ENCODE assay signal across 23 cellular contexts in the genomic region with DNA sequence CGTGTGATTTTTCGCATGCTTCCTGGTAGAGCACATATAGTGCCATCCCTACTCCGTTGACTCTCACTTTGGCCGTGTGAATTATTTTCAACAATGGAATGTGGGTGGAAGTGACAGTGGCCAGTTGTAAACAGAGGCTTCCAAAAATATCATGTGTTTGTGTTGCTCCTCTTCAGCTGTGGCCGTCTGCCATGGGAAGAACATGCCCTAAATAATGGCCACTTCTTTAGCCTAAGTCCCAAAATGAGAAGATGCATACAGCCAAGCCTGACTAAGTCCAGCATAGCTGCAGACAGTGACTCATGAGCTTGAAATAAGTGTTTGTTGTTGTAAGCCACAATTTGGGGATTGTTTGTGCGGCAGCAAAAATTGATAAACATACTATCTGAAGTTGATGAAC. TPM values are rescaled to one million over a fixed set of nuclear protein-coding genes. Genes with fewer than 3 reads are reported as not detected.
DNase-seq lines count a peak whose midpoint lies in the region; ATAC-seq and TF ChIP-seq lines count a peak whose summit lies in the region.
"Had no signal": no experiment of that assay in that cellular context is flagged by ENCODE, and none has a peak within 500 bp of the region (broad histone marks: within the 10 kb centered on the region; RNA-seq: fewer than 3 reads in every experiment).

No MANE protein-coding gene starts in this region.

- H3K4me3 ChIP-seq in AG04450 (ENCODE audit: low read depth, low read length) (no peak overlapping the region), epithelial cell of esophagus (ENCODE audit: low read length) (no peak overlapping the region), mesenchymal stem cell (ENCODE audit: insufficient read depth in 1 of 2, low read depth in 1 of 2, low read length in 2 of 2) (no peak overlapping the region)
- H3K4me3 ChIP-seq: lung, prostate gland, spleen, thyroid gland had no signal

- H4K91ac ChIP-seq in mesenchymal stem cell (ENCODE audit: low read length): no peak overlapping the region

- H3K14ac ChIP-seq in mesenchymal stem cell (ENCODE audit: low read length in 2 of 2): no peak overlapping the region

- no peaks in the 10 kb centered on the region for H3K27me3 ChIP-seq in AG04450 (ENCODE audit: control insufficient read depth, insufficient read depth, low read length)
- H3K27me3 ChIP-seq in mesenchymal stem cell (ENCODE audit: control insufficient read depth in 1 of 2, insufficient read depth in 1 of 2, low read length in 2 of 2): no peaks in the 10 kb centered on the region
- H3K27me3 ChIP-seq: BE2C, spleen, thyroid gland had no signal

- H3K23ac ChIP-seq in mesenchymal stem cell (ENCODE audit: low read length in 2 of 2): no peak overlapping the region

- no peak overlapping the region for H2BK12ac ChIP-seq in mesenchymal stem cell (ENCODE audit: low read length in 2 of 2)

- no peak for ATAC-seq in GM18907 (IDR thresholded peaks at IDR 0.05; ENCODE audit: unreplicated experiment)
- ATAC-seq in esophagus mucosa: no peak
- ATAC-seq: WTC11 had no signal

- H3K4ac ChIP-seq in mesenchymal stem cell (ENCODE audit: low read depth in 1 of 2, low read length in 2 of 2): no peak overlapping the region

- H3K9ac ChIP-seq in mesenchymal stem cell (ENCODE audit: low read length): no peak overlapping the region

- no peak overlapping the region for H2BK15ac ChIP-seq in mesenchymal stem cell (ENCODE audit: low read depth, poor library complexity, severe bottlenecking)

- no peaks in the 10 kb centered on the region for H3K36me3 ChIP-seq in mesenchymal stem cell (ENCODE audit: control insufficient read depth in 1 of 2, insufficient read depth in 2 of 2, low read depth in 1 of 2, low read length in 2 of 2)
- H3K36me3 ChIP-seq: BE2C, prostate gland, spleen, thyroid gland had no signal

- DNase-seq in AG04450 (ENCODE audit: low read depth, low spot score) (peak; percentile 3), LHCN-M2 (ENCODE audit: low read depth) (peak; percentile 39), epithelial cell of esophagus (ENCODE audit: low read depth) (peak; percentile 29), mesenchymal stem cell (peak; percentile 52), DMS114 treated with DMSO at 0.1 percent for 48 hours (lab: John Stamatoyannopoulos, UW; ENCODE audit: unreplicated experiment) (no peak), HPDE6-E6E7 (ENCODE audit: extremely low spot score) (no peak)
- DNase-seq: activated CD4-positive, alpha-beta T cell treated with anti-CD3 and anti-CD28 coated beads, Interleukin-2, amount 50 U/mL, for 4 hours; activated effector memory CD4-positive, alpha-beta T cell treated with anti-CD3 and anti-CD28 coated beads, Interleukin-2, amount 50 U/mL, for 16 hours; BE2C; COR-L47; cortex of kidney; DMS79 treated with DMSO at 0.1 percent for 48 hours; islet precursor cell; NCI-H1694; spleen; stimulated activated CD4-positive, alpha-beta T cell treated with anti-CD3 and anti-CD28 coated beads, Interleukin-4, amount 100 ng/mL, for 24 hours; T1000; thyroid gland had no signal

- no peak overlapping the region for H2AFZ ChIP-seq in mesenchymal stem cell (ENCODE audit: low read depth, low read length)

- no peak overlapping the region for H2AK5ac ChIP-seq in mesenchymal stem cell (ENCODE audit: low read length, severe bottlenecking)

- CTCF ChIA-PET in AG04450 (lab: Charles Lee): interaction anchor here (0.8 kb wide), 1 partner anchor 186 kb away, joined by 3 read pairs; no protein-coding TSS in a partner anchor

- no peak overlapping the region for H3K4me2 ChIP-seq in mesenchymal stem cell (ENCODE audit: low read length, poor library complexity, severe bottlenecking)

- H3K9me3 ChIP-seq in AG04450 (ENCODE audit: control insufficient read depth, insufficient read depth, low read length) (no peaks in the 10 kb centered on the region), mesenchymal stem cell (ENCODE audit: control insufficient read depth, low read length) (no peaks in the 10 kb centered on the region)
- H3K9me3 ChIP-seq: BE2C, prostate gland, thyroid gland had no signal

- H3K27ac ChIP-seq in AG04450 (ENCODE audit: low read depth, low read length) (no peak overlapping the region), mesenchymal stem cell (ENCODE audit: low read length, poor library complexity, severe bottlenecking) (no peak overlapping the region)
- H3K27ac ChIP-seq: prostate gland, spleen, thyroid gland had no signal

- no peak for TF ChIP-seq CTCF in AG04450 (IDR thresholded peaks at IDR 0.05; ENCODE audit: low read depth, low read length)
- TF ChIP-seq CTCF in epithelial cell of esophagus (IDR thresholded peaks at IDR 0.05; ENCODE audit: insufficient read depth, low read depth, low read length, missing control alignments): no peak

- POLR2A ChIA-PET in AG04450 (lab: Yijun Ruan, JAX): no interaction called here

- H4K8ac ChIP-seq in mesenchymal stem cell (ENCODE audit: low read length): no peak overlapping the region

- H3K79me1 ChIP-seq in mesenchymal stem cell (replicated peaks; ENCODE audit: low read length, poor library complexity, severe bottlenecking): no peaks in the 10 kb centered on the region

- H3K4me1 ChIP-seq in mesenchymal stem cell (ENCODE audit: control insufficient read depth, insufficient read depth, low read depth, low read length): peaks cover 4% of the 10 kb centered on the region
- H3K4me1 ChIP-seq: BE2C, prostate gland, spleen, thyroid gland had no signal

- no peak overlapping the region for H3K18ac ChIP-seq in mesenchymal stem cell (ENCODE audit: low read depth in 1 of 2, low read length in 2 of 2)

- 47% methylated on average over 6 of the region's 6 CpGs for WGBS in mesenchymal stem cell

- H2BK5ac ChIP-seq in mesenchymal stem cell (ENCODE audit: low read depth, low read length, poor library complexity, severe bottlenecking): no peak overlapping the region

- H2BK120ac ChIP-seq in mesenchymal stem cell (ENCODE audit: low read depth, low read length): no peak overlapping the region

RNA-seq across cellular contexts. Expression of gene GALNT1, which starts 8.9 kb away (rescaled TPM):
- 46.3 and 69.5 TPM in 2 replicates for polyA plus RNA-seq in AG04450 (2011; rRNA removed)
- 31.7 and 44.1 TPM in 2 replicates for polyA minus RNA-seq in AG04450 (2011; rRNA and poly(A)+ RNA removed)
- 94.0 and 94.3 TPM in 2 replicates for total RNA-seq in LHCN-M2 (2014; rRNA removed)
- polyA plus RNA-seq in LHCN-M2 (2012): 51.1 TPM
- polyA plus RNA-seq in mesenchymal stem cell (2013, experiment 1 of 2): 125 TPM
- polyA plus RNA-seq in mesenchymal stem cell (2013, experiment 2 of 2): 124 TPM
- 101 TPM for total RNA-seq in esophagus mucosa

Comparison
In these comparisons a context has a peak if more than half of its experiments do, and no peak if none do; other contexts are left out.
1. DNase-seq: peak in AG04450 (single experiment), LHCN-M2 (single experiment), epithelial cell of esophagus (single experiment) and mesenchymal stem cell (single experiment); none in DMS114 treated with DMSO at 0.1 percent for 48 hours (single experiment) and HPDE6-E6E7 (single experiment).